In the genomic region with DNA sequence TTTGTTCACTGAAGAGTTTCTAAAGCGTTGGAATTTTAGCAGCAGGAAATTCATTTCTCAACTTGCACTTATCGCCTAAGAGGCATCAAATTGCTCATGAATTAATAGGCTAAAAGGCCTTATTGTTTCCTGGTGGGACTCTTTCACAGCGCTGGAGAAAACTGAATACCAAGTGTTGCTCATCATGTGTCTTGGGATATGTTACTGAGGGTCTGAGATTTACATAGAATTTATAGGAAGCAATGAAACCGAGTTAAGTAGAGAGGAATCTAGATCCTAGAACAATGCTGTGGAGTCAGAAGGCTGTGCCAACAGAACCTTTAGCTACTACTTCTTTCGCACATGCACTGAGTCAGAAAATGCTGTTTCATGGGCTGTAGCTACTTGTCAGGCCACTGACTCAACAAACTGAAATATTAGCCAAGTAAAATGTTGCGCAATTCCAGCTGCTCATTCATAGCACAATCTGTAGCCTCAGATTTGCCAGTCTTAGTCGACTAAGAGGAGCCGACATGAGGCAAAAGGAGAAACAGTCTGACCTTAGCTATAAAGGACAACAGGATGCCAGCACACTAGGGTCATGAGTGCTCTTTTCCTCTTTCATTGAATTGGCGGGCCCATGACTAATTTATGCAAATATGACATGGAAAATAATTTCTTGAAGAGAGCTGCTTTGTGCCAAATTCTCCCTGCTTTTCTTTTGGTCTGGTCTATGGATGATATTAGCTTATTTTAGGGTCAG, we compare ENCODE assay signal across 8 cellular contexts. TPM values are rescaled to one million over a fixed set of nuclear protein-coding genes. Genes with fewer than 3 reads are reported as not detected.
DNase-seq lines count a peak whose midpoint lies in the region; ATAC-seq, FAIRE-seq and TF ChIP-seq lines count a peak whose summit lies in the region.
"Had no signal": no experiment of that assay in that cellular context is flagged by ENCODE, and none has a peak within 500 bp of the region (broad histone marks: within the 10 kb centered on the region; RNA-seq: fewer than 3 reads in every experiment).

No MANE protein-coding gene starts in this region.

- H3K9me2 ChIP-seq in GM23248 (ENCODE audit: insufficient read depth), result no peaks in the 10 kb centered on the region

- H3K9me3 Mint-ChIP-seq in nephron progenitor cell, result no peaks in the 10 kb centered on the region
- H3K9me3 Mint-ChIP-seq: nephron had no signal

- FAIRE-seq in bronchial epithelial cell (lab: Jason Lieb, UNC), result peak; percentile 93

- TF ChIP-seq CTCF in bronchial epithelial cell (IDR thresholded peaks at IDR 0.05; ENCODE audit: insufficient read depth, low read length, severe bottlenecking) (no peak), right lobe of liver (IDR thresholded peaks at IDR 0.05) (no peak), GM13977 (IDR thresholded peaks at IDR 0.05; ENCODE audit: extremely low read depth, insufficient read depth, missing control alignments) (no peak), nephron progenitor cell (IDR thresholded peaks at IDR 0.05) (no peak)

- peak overlapping the region; percentile 56 for H3K4me2 ChIP-seq in GM23248 (ENCODE audit: unreplicated experiment)

- no peaks in the 10 kb centered on the region for H3K9me3 ChIP-seq in GM23248 (ENCODE audit: low read depth)
- no peaks in the 10 kb centered on the region for H3K9me3 ChIP-seq in right lobe of liver

- no peaks in the 10 kb centered on the region for H3K79me2 ChIP-seq in GM23248 (ENCODE audit: insufficient read depth)

- H3K4me1 Mint-ChIP-seq in nephron progenitor cell, result peaks cover 4% of the 10 kb centered on the region
- H3K4me1 Mint-ChIP-seq: nephron had no signal

- peak overlapping the region; percentile 93 for H3K27ac ChIP-seq in GM23248
- peak overlapping the region in 1 of 3 donors; percentile 4 for H3K27ac ChIP-seq in right lobe of liver

- no peaks in the 10 kb centered on the region for H3K36me3 Mint-ChIP-seq in nephron progenitor cell (ENCODE audit: low read depth)

- no peaks in the 10 kb centered on the region for H3K27me3 ChIP-seq in GM23248 (replicated peaks; ENCODE audit: insufficient read depth)
- H3K27me3 ChIP-seq in bronchial epithelial cell (ENCODE audit: control insufficient read depth, insufficient read depth, low read length), result no peaks in the 10 kb centered on the region
- no peaks in the 10 kb centered on the region for H3K27me3 ChIP-seq in right lobe of liver

- H3K4me1 ChIP-seq in GM23248 (ENCODE audit: insufficient read depth) (peaks cover 66% of the 10 kb centered on the region), right lobe of liver (peaks cover 0 to 9% (median 2%) of the 10 kb centered on the region in 4 donors)

- in situ Hi-C loops in GM23248 (cut with MboI), result no loop called here
- in situ Hi-C loops in GM13977 (cut with MboI; ENCODE audit: low pct_unique_long_range_greater_than_20kb, low sequenced_read_pairs, unreplicated experiment), result no loop called here

- TF ChIP-seq POLR2A in right lobe of liver (IDR thresholded peaks at IDR 0.05), result no peak

- H3K27ac Mint-ChIP-seq in nephron progenitor cell, result no peak overlapping the region
- H3K27ac Mint-ChIP-seq: nephron had no signal

- H4K20me1 ChIP-seq in GM23248 (ENCODE audit: insufficient read depth), result no peaks in the 10 kb centered on the region

- peaks cover 4% of the 10 kb centered on the region for H3K27me3 Mint-ChIP-seq in nephron progenitor cell (ENCODE audit: low read depth, poor library complexity)

- ATAC-seq in right lobe of liver, result peak; percentile 92 to 97 (median 94)

- H3K4me3 Mint-ChIP-seq in nephron progenitor cell, result no peak overlapping the region
- H3K4me3 Mint-ChIP-seq: nephron had no signal

- peak overlapping the region; percentile 65 for H3K9ac ChIP-seq in GM23248

- DNase-seq in GM23248 (peak; percentile 100), NCI-H2196 (lab: John Stamatoyannopoulos, UW; ENCODE audit: unreplicated experiment) (peak; percentile 80), bronchial epithelial cell (ENCODE audit: low read depth) (peak; percentile 100), right lobe of liver (peak in 1 of 3 donors; percentile 67), GM13977 (ENCODE audit: low spot score) (no peak), nephron progenitor cell (no peak)
- DNase-seq in effector CD4-positive, alpha-beta T cell, result no peak

- 0 out of 2 replicates have a peak overlapping the region, but pooled peaks have one; percentile 15 for H2AFZ ChIP-seq in GM23248

- no peaks in the 10 kb centered on the region for H3K36me3 ChIP-seq in GM23248 (ENCODE audit: low read depth)
- H3K36me3 ChIP-seq in bronchial epithelial cell (ENCODE audit: control insufficient read depth, insufficient read depth, low read length), result no peaks in the 10 kb centered on the region
- no peaks in the 10 kb centered on the region for H3K36me3 ChIP-seq in right lobe of liver

- H3K4me3 ChIP-seq in GM23248 (peak overlapping the region; percentile 13; the same call in 1 of the 2 replicates), bronchial epithelial cell (ENCODE audit: low read depth, low read length) (no peak overlapping the region), right lobe of liver (no peak overlapping the region)

- intact Hi-C loops in right lobe of liver (cut with DNase I), result no loop called here

- H3F3A ChIP-seq in GM23248 (ENCODE audit: insufficient read depth), result peaks cover 56% of the 10 kb centered on the region

- WGBS in GM23248 (ENCODE audit: low coverage in 1 of 2, low lambda C conversion rate in 2 of 2, missing lambda C conversion rate in 2 of 2), 2 experiments, result 1% methylated on average over 9 of the region's 9 CpGs
- WGBS in right lobe of liver (ENCODE audit: insufficient coverage, low coverage, low lambda C conversion rate, missing lambda C conversion rate), result 26% methylated on average over 9 of the region's 9 CpGs

RNA-seq across cellular contexts. Expression of gene CXCL8, which starts 35.9 kb away (rescaled TPM):
- 20.0 TPM in 2 replicates for total RNA-seq in GM23248 (2014; rRNA removed; shearing (Covaris generic))
- 15.5 and 15.9 TPM in 2 replicates for polyA plus RNA-seq in GM23248 (2016; fragmentation: Nextera tagmentation; extraction: Ambion mirVana)
- total RNA-seq in bronchial epithelial cell (1.8 and 2.9 TPM in 2 replicates), right lobe of liver (10 to 100 TPM in 3 of 6 experiments, 1 to 10 TPM in 1, under 1 TPM in 2; 0.31 to 32.8 (median 12.9) TPM)

Comparison
In these comparisons a context has a peak if more than half of its experiments do, and no peak if none do; other contexts are left out.
1. DNase-seq: peak in GM23248 (single experiment), NCI-H2196 (single experiment) and bronchial epithelial cell (single experiment); none in GM13977 (single experiment), nephron progenitor cell (single experiment) and effector CD4-positive, alpha-beta T cell (single experiment).